ENCODE assay signal across 1 cellular context in the genomic region with DNA sequence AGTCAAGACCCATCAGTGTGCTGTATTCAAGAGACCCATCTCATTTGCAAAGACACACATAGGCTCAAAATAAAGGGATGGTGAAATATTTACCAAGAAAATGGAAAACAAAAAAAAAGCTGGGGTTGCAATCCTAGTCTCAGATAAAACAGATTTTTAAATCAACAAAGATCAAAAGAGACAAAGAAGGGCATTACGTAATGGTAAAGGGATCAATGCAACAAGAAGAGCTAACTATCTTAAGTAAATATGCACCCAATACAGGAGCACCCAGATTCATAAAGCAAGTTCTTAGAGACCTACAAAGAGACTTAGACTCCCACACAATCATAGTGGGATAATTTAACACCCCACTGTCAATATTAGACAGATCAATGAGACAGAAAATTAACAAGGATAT.
A peak's percentile ranks its signal among the peaks of the same experiment; 100 is the strongest.
TF ChIP-seq lines count a peak whose summit lies in the region.
"Not testable (repeated sequence)": the region's sequence is repeated elsewhere in the genome, so short reads cannot be mapped to it uniquely, and the experiment has no call there.

No MANE protein-coding gene starts in this region.

TF ChIP-seq in HepG2, 621 proteins besides CTCF, POLR2A, EP300 and RAD21 (continued from another document and continues in another):
- TF ChIP-seq FOXP4 (CRISPR knock-in tag; IDR thresholded peaks at IDR 0.05) (peak; percentile 58), TRIM24 (CRISPR knock-in tag; IDR thresholded peaks at IDR 0.05) (peak; percentile 67; the same call in 1 of the 2 replicates), MIER3 (CRISPR knock-in tag; IDR thresholded peaks at IDR 0.05; ENCODE audit: borderline replicate concordance) (peak; percentile 50; the same call in 1 of the 2 replicates), PAXIP1 (CRISPR knock-in tag; conservative IDR thresholded peaks at IDR 0.05) (peak; percentile 34; the same call in 1 of the 2 replicates), SOX5 (CRISPR knock-in tag; IDR thresholded peaks at IDR 0.05; ENCODE audit: borderline replicate concordance) (peak; percentile 77; the same call in 1 of the 2 replicates), FOXA1 (IDR thresholded peaks at IDR 0.05) (0 out of 2 replicates have a peak, but pooled peaks have one; percentile 19), FOXA1 (CRISPR knock-in tag; IDR thresholded peaks at IDR 0.05) (peak; percentile 73), ONECUT2 (CRISPR knock-in tag; IDR thresholded peaks at IDR 0.05) (peak; percentile 88), GATA4 (IDR thresholded peaks at IDR 0.05; ENCODE audit: borderline replicate concordance, low read depth) (peak; percentile 63; the same call in 1 of the 2 replicates), ZNF24 (IDR thresholded peaks at IDR 0.05) (peak; percentile 44; the same call in 1 of the 2 replicates), TCF7L2 (IDR thresholded peaks at IDR 0.05; ENCODE audit: low read depth, low read length) (peak; percentile 18; the same call in 1 of the 2 replicates), ZNF503 (CRISPR knock-in tag; IDR thresholded peaks at IDR 0.05) (peak; percentile 78; the same call in 1 of the 2 replicates), RCOR2 (CRISPR knock-in tag; IDR thresholded peaks at IDR 0.05) (peak; percentile 41; the same call in 1 of the 2 replicates), SIX1 (CRISPR knock-in tag; IDR thresholded peaks at IDR 0.05; ENCODE audit: borderline replicate concordance) (peak; percentile 30; the same call in 1 of the 2 replicates), FOXO1 (CRISPR knock-in tag; IDR thresholded peaks at IDR 0.05) (0 out of 2 replicates have a peak, but pooled peaks have one; percentile 50), GFI1 (CRISPR knock-in tag; IDR thresholded peaks at IDR 0.05; ENCODE audit: borderline replicate concordance) (peak; percentile 56; the same call in 1 of the 2 replicates), NFIC (IDR thresholded peaks at IDR 0.05; ENCODE audit: low read length) (peak; percentile 29; the same call in 1 of the 2 replicates), SOX6 (CRISPR knock-in tag; IDR thresholded peaks at IDR 0.05) (peak; percentile 93), MED1 (CRISPR knock-in tag; IDR thresholded peaks at IDR 0.05) (peak; percentile 75), CREM (IDR thresholded peaks at IDR 0.05) (peak; percentile 62; the same call in 1 of the 2 replicates), BCL6 (CRISPR knock-in tag; IDR thresholded peaks at IDR 0.05) (peak; percentile 55; the same call in 1 of the 2 replicates), HMG20A (CRISPR knock-in tag; IDR thresholded peaks at IDR 0.05; ENCODE audit: borderline replicate concordance) (peak; percentile 81; the same call in 1 of the 2 replicates), NR2F6 (IDR thresholded peaks at IDR 0.05) (0 out of 2 replicates have a peak, but pooled peaks have one; percentile 25), HHEX (CRISPR knock-in tag; IDR thresholded peaks at IDR 0.05) (0 out of 2 replicates have a peak, but pooled peaks have one; percentile 45), AHDC1 (CRISPR knock-in tag; IDR thresholded peaks at IDR 0.05; ENCODE audit: borderline replicate concordance) (peak; percentile 82; the same call in 1 of the 2 replicates), CEBPG (CRISPR knock-in tag; IDR thresholded peaks at IDR 0.05) (peak; percentile 70)
- TF ChIP-seq, protein P1, sequence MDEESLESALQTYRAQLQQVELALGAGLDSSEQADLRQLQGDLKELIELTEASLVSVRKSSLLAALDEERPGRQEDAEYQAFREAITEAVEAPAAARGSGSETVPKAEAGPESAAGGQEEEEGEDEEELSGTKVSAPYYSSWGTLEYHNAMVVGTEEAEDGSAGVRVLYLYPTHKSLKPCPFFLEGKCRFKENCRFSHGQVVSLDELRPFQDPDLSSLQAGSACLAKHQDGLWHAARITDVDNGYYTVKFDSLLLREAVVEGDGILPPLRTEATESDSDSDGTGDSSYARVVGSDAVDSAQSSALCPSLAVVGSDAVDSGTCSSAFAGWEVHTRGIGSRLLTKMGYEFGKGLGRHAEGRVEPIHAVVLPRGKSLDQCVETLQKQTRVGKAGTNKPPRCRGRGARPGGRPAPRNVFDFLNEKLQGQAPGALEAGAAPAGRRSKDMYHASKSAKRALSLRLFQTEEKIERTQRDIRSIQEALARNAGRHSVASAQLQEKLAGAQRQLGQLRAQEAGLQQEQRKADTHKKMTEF (CRISPR knock-in tag; IDR thresholded peaks at IDR 0.05), result peak; percentile 49; the same call in 1 of the 2 replicates
- TF ChIP-seq SOX6 (IDR thresholded peaks at IDR 0.05); CREM (CRISPR knock-in tag; IDR thresholded peaks at IDR 0.05); NR2F6 (CRISPR knock-in tag; IDR thresholded peaks at IDR 0.05): not testable (repeated sequence)
- TF ChIP-seq, protein P2, sequence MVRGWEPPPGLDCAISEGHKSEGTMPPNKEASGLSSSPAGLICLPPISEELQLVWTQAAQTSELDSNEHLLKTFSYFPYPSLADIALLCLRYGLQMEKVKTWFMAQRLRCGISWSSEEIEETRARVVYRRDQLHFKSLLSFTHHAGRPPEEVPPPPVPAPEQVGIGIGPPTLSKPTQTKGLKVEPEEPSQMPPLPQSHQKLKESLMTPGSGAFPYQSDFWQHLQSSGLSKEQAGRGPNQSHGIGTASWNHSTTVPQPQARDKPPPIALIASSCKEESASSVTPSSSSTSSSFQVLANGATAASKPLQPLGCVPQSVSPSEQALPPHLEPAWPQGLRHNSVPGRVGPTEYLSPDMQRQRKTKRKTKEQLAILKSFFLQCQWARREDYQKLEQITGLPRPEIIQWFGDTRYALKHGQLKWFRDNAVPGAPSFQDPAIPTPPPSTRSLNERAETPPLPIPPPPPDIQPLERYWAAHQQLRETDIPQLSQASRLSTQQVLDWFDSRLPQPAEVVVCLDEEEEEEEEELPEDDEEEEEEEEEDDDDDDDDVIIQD (CRISPR knock-in tag; IDR thresholded peaks at IDR 0.05; ENCODE audit: low read depth), result peak; percentile 82; the same call in 1 of the 2 replicates
- TF ChIP-seq, protein P3, sequence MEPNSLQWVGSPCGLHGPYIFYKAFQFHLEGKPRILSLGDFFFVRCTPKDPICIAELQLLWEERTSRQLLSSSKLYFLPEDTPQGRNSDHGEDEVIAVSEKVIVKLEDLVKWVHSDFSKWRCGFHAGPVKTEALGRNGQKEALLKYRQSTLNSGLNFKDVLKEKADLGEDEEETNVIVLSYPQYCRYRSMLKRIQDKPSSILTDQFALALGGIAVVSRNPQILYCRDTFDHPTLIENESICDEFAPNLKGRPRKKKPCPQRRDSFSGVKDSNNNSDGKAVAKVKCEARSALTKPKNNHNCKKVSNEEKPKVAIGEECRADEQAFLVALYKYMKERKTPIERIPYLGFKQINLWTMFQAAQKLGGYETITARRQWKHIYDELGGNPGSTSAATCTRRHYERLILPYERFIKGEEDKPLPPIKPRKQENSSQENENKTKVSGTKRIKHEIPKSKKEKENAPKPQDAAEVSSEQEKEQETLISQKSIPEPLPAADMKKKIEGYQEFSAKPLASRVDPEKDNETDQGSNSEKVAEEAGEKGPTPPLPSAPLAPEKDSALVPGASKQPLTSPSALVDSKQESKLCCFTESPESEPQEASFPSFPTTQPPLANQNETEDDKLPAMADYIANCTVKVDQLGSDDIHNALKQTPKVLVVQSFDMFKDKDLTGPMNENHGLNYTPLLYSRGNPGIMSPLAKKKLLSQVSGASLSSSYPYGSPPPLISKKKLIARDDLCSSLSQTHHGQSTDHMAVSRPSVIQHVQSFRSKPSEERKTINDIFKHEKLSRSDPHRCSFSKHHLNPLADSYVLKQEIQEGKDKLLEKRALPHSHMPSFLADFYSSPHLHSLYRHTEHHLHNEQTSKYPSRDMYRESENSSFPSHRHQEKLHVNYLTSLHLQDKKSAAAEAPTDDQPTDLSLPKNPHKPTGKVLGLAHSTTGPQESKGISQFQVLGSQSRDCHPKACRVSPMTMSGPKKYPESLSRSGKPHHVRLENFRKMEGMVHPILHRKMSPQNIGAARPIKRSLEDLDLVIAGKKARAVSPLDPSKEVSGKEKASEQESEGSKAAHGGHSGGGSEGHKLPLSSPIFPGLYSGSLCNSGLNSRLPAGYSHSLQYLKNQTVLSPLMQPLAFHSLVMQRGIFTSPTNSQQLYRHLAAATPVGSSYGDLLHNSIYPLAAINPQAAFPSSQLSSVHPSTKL (CRISPR knock-in tag; IDR thresholded peaks at IDR 0.05), result peak; percentile 94
- TF ChIP-seq, protein P4, sequence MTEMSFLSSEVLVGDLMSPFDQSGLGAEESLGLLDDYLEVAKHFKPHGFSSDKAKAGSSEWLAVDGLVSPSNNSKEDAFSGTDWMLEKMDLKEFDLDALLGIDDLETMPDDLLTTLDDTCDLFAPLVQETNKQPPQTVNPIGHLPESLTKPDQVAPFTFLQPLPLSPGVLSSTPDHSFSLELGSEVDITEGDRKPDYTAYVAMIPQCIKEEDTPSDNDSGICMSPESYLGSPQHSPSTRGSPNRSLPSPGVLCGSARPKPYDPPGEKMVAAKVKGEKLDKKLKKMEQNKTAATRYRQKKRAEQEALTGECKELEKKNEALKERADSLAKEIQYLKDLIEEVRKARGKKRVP (CRISPR knock-in tag; IDR thresholded peaks at IDR 0.05), result peak in 1 of 2 experiments; percentile 72; a peak in 2 of 4 replicates
